ENCODE assay signal across 1 cellular context in genomic region chr2:127386764-127387654, GRCh38.
A peak's percentile ranks its signal among the peaks of the same experiment; 100 is the strongest.
TF ChIP-seq lines count a peak whose summit lies in the region.

No MANE protein-coding gene starts in this region.

TF ChIP-seq in HepG2, 621 proteins besides CTCF, POLR2A, EP300 and RAD21 (continued from another document and continues in another):
- peak; percentile 45 for TF ChIP-seq SKI (IDR thresholded peaks at IDR 0.05; ENCODE audit: partially characterized antibody)
- peak; percentile 94 for TF ChIP-seq TGIF2 (CRISPR knock-in tag; IDR thresholded peaks at IDR 0.05)
- peak; percentile 57; the same call in 1 of the 2 replicates for TF ChIP-seq TBX2 (CRISPR knock-in tag; IDR thresholded peaks at IDR 0.05; ENCODE audit: borderline replicate concordance)
- TF ChIP-seq, protein P1, sequence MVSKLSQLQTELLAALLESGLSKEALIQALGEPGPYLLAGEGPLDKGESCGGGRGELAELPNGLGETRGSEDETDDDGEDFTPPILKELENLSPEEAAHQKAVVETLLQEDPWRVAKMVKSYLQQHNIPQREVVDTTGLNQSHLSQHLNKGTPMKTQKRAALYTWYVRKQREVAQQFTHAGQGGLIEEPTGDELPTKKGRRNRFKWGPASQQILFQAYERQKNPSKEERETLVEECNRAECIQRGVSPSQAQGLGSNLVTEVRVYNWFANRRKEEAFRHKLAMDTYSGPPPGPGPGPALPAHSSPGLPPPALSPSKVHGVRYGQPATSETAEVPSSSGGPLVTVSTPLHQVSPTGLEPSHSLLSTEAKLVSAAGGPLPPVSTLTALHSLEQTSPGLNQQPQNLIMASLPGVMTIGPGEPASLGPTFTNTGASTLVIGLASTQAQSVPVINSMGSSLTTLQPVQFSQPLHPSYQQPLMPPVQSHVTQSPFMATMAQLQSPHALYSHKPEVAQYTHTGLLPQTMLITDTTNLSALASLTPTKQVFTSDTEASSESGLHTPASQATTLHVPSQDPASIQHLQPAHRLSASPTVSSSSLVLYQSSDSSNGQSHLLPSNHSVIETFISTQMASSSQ (IDR thresholded peaks at IDR 0.05; ENCODE audit: low read depth), result no peak; the same call in 1 of the 2 replicates
- TF ChIP-seq, protein P1 (CRISPR knock-in tag; IDR thresholded peaks at IDR 0.05; ENCODE audit: borderline replicate concordance), result peak; percentile 45; the same call in 1 of the 2 replicates
- TF ChIP-seq HDAC1 (CRISPR knock-in tag; IDR thresholded peaks at IDR 0.05), result peak; percentile 66
- TF ChIP-seq RFX1 (IDR thresholded peaks at IDR 0.05), result no peak
- TF ChIP-seq ZFP90 (CRISPR knock-in tag; IDR thresholded peaks at IDR 0.05; ENCODE audit: borderline replicate concordance), result peak; percentile 46; the same call in 1 of the 2 replicates
- TF ChIP-seq, protein P2, sequence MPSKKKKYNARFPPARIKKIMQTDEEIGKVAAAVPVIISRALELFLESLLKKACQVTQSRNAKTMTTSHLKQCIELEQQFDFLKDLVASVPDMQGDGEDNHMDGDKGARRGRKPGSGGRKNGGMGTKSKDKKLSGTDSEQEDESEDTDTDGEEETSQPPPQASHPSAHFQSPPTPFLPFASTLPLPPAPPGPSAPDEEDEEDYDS (CRISPR knock-in tag; IDR thresholded peaks at IDR 0.05), result peak; percentile 56; the same call in 1 of the 2 replicates
- 0 out of 2 replicates have a peak, but pooled peaks have one; percentile 14 for TF ChIP-seq MAFG (CRISPR knock-in tag; IDR thresholded peaks at IDR 0.05)
- TF ChIP-seq ZNF513 (CRISPR knock-in tag; conservative IDR thresholded peaks at IDR 0.05), result no peak
- TF ChIP-seq, protein P3, sequence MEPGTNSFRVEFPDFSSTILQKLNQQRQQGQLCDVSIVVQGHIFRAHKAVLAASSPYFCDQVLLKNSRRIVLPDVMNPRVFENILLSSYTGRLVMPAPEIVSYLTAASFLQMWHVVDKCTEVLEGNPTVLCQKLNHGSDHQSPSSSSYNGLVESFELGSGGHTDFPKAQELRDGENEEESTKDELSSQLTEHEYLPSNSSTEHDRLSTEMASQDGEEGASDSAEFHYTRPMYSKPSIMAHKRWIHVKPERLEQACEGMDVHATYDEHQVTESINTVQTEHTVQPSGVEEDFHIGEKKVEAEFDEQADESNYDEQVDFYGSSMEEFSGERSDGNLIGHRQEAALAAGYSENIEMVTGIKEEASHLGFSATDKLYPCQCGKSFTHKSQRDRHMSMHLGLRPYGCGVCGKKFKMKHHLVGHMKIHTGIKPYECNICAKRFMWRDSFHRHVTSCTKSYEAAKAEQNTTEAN (CRISPR knock-in tag; conservative IDR thresholded peaks at IDR 0.05), result peak; percentile 99
- 0 out of 2 replicates have a peak, but pooled peaks have one; percentile 47 for TF ChIP-seq KLF6 (CRISPR knock-in tag; IDR thresholded peaks at IDR 0.05)
- no peak for TF ChIP-seq SYNCRIP (IDR thresholded peaks at IDR 0.05; ENCODE audit: insufficient read depth, low read depth, low read length)
- TF ChIP-seq ZMAT5 (CRISPR knock-in tag; IDR thresholded peaks at IDR 0.05; ENCODE audit: borderline replicate concordance, low read depth), result no peak
- TF ChIP-seq THAP9 (CRISPR knock-in tag; IDR thresholded peaks at IDR 0.05; ENCODE audit: borderline replicate concordance), result no peak; the same call in 1 of the 2 replicates
- TF ChIP-seq THAP7 (CRISPR knock-in tag; IDR thresholded peaks at IDR 0.05), result no peak
- TF ChIP-seq ZNF790 (CRISPR knock-in tag; IDR thresholded peaks at IDR 0.05; ENCODE audit: borderline replicate concordance), result no peak
- peak; percentile 48; the same call in 1 of the 2 replicates for TF ChIP-seq CBFB (CRISPR knock-in tag; IDR thresholded peaks at IDR 0.05)
- peak; percentile 58; the same call in 1 of the 2 replicates for TF ChIP-seq TOE1 (CRISPR knock-in tag; IDR thresholded peaks at IDR 0.05)
- 0 out of 2 replicates have a peak, but pooled peaks have one; percentile 49 for TF ChIP-seq ZFP1 (CRISPR knock-in tag; IDR thresholded peaks at IDR 0.05)
- TF ChIP-seq MXD4 (CRISPR knock-in tag; IDR thresholded peaks at IDR 0.05), result peak; percentile 71
- TF ChIP-seq NR2F2 (IDR thresholded peaks at IDR 0.05; ENCODE audit: borderline replicate concordance, low read depth), result no peak
- TF ChIP-seq THYN1 (CRISPR knock-in tag; IDR thresholded peaks at IDR 0.05; ENCODE audit: borderline replicate concordance, low read depth), result no peak
- TF ChIP-seq, protein P4, sequence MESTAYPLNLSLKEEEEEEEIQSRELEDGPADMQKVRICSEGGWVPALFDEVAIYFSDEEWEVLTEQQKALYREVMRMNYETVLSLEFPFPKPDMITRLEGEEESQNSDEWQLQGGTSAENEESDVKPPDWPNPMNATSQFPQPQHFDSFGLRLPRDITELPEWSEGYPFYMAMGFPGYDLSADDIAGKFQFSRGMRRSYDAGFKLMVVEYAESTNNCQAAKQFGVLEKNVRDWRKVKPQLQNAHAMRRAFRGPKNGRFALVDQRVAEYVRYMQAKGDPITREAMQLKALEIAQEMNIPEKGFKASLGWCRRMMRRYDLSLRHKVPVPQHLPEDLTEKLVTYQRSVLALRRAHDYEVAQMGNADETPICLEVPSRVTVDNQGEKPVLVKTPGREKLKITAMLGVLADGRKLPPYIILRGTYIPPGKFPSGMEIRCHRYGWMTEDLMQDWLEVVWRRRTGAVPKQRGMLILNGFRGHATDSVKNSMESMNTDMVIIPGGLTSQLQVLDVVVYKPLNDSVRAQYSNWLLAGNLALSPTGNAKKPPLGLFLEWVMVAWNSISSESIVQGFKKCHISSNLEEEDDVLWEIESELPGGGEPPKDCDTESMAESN (CRISPR knock-in tag; conservative IDR thresholded peaks at IDR 0.05), result peak; percentile 72; the same call in 1 of the 2 replicates
- no peak for TF ChIP-seq TCF12 (IDR thresholded peaks at IDR 0.05)
- TF ChIP-seq TCF12 (CRISPR knock-in tag; IDR thresholded peaks at IDR 0.05), result 0 out of 2 replicates have a peak, but pooled peaks have one; percentile 10
- no peak; the same call in 1 of the 2 replicates for TF ChIP-seq HOXD1 (CRISPR knock-in tag; IDR thresholded peaks at IDR 0.05)
- peak; percentile 47; the same call in 1 of the 2 replicates for TF ChIP-seq ZNF792 (CRISPR knock-in tag; IDR thresholded peaks at IDR 0.05)
- no peak for TF ChIP-seq ZNF609 (CRISPR knock-in tag; IDR thresholded peaks at IDR 0.05; ENCODE audit: borderline replicate concordance)
- TF ChIP-seq HNRNPL (IDR thresholded peaks at IDR 0.05; ENCODE audit: low read depth, low read length), result no peak
- peak; percentile 91 for TF ChIP-seq SAP130 (CRISPR knock-in tag; IDR thresholded peaks at IDR 0.05; ENCODE audit: low read depth)
- TF ChIP-seq ZNF678 (CRISPR knock-in tag; IDR thresholded peaks at IDR 0.05), result no peak
- TF ChIP-seq ZNF605 (CRISPR knock-in tag; IDR thresholded peaks at IDR 0.05), result peak; percentile 55; the same call in 1 of the 2 replicates
- TF ChIP-seq ZNF253 (CRISPR knock-in tag; IDR thresholded peaks at IDR 0.05; ENCODE audit: borderline replicate concordance), result 0 out of 2 replicates have a peak, but pooled peaks have one; percentile 38
- TF ChIP-seq NFATC3 (CRISPR knock-in tag; IDR thresholded peaks at IDR 0.05), result 0 out of 2 replicates have a peak, but pooled peaks have one; percentile 26
- no peak for TF ChIP-seq MBD4 (IDR thresholded peaks at IDR 0.05; ENCODE audit: borderline replicate concordance, low read length)
- TF ChIP-seq SP2 (CRISPR knock-in tag; IDR thresholded peaks at IDR 0.05), result no peak
- no peak for TF ChIP-seq MYNN (CRISPR knock-in tag; IDR thresholded peaks at IDR 0.05; ENCODE audit: low read depth)
- TF ChIP-seq ETV6 (CRISPR knock-in tag; conservative IDR thresholded peaks at IDR 0.05), result no peak
- TF ChIP-seq HNF4G (IDR thresholded peaks at IDR 0.05; ENCODE audit: borderline replicate concordance, low read depth, low read length), result 0 out of 2 replicates have a peak, but pooled peaks have one; percentile 5
- peak; percentile 69; the same call in 1 of the 2 replicates for TF ChIP-seq HNF4G (CRISPR knock-in tag; IDR thresholded peaks at IDR 0.05; ENCODE audit: borderline replicate concordance, low read depth)
- 0 out of 2 replicates have a peak, but pooled peaks have one; percentile 39 for TF ChIP-seq HCFC1 (IDR thresholded peaks at IDR 0.05; ENCODE audit: low read depth, low read length)
- TF ChIP-seq KMT2A (CRISPR knock-in tag; IDR thresholded peaks at IDR 0.05), result peak; percentile 89
